ENCODE assay signal across 1 cellular context in genomic region chr22:50273352-50273751, GRCh38.
TF ChIP-seq lines count a peak whose summit lies in the region.

No MANE protein-coding gene starts in this region.

TF ChIP-seq in HepG2, 621 proteins besides CTCF, POLR2A, EP300 and RAD21:
- TF ChIP-seq STAG1 (CRISPR knock-in tag; IDR thresholded peaks at IDR 0.05) (peak; percentile 21; the same call in 1 of the 2 replicates), ZBTB33 (CRISPR knock-in tag; IDR thresholded peaks at IDR 0.05) (peak; percentile 37; the same call in 1 of the 2 replicates)
